8 cellular contexts compared by ENCODE assay signal in the genomic region with DNA sequence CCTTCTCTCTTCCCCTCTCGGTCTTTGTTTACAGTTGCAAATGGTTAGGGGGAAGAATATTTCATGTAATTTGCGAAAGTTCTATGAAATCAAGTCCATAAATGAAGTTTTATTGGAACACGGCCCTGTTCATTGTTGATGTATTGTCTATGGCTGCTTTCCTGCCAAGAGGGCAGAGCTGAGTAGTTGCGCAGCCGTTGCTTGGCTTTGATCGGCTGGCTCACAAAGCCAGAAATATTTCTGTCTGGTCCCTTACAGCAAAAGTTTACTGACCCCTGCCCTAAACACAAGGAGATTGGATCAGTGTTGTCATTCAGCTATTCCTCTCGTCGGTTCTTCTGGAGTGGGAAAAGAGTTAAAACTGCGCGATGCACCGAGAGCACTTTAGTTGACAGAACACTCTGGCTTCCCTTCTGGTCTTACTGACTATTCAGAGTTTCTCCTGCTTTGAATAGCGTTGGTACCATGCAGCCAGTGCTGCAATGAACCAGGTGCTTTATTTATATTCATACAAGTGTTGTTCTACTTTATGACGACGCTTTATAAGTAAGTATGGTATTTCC. TPM values are rescaled to one million over a fixed set of nuclear protein-coding genes. Genes with fewer than 3 reads are reported as not detected.
DNase-seq lines count a peak whose midpoint lies in the region; ATAC-seq and TF ChIP-seq lines count a peak whose summit lies in the region.

No MANE protein-coding gene starts in this region.

- no peaks in the 10 kb centered on the region for H3K27me3 ChIP-seq in H7 (ENCODE audit: control insufficient read depth, insufficient read depth, low read length)
- H3K27me3 ChIP-seq in MG63: no peaks in the 10 kb centered on the region
- no peaks in the 10 kb centered on the region for H3K27me3 ChIP-seq in gastroesophageal sphincter
- peaks cover 5% of the 10 kb centered on the region for H3K27me3 ChIP-seq in neutrophil

- peaks cover 8% of the 10 kb centered on the region for H3K36me3 Mint-ChIP-seq in activated CD4-positive, alpha-beta T cell treated with anti-CD3 and anti-CD28 coated beads for 36 hours (ENCODE audit: low read depth)
- H3K36me3 Mint-ChIP-seq in activated T-helper 1 cell treated with anti-CD3 and anti-CD28 coated beads, Interleukin-12 subunit alpha, Interleukin-12 subunit beta, Interleukin-2, Interleukin-4 antibody, amounts not matched to agents 30 ng/mL and 10 ng/mL and 1 ng/mL, durations not matched to agents 14 hours and 24 hours and 36 hours (ENCODE audit: low read depth): peaks cover 11% of the 10 kb centered on the region

- no peaks in the 10 kb centered on the region for H3K9me3 ChIP-seq in MG63
- no peaks in the 10 kb centered on the region for H3K9me3 ChIP-seq in gastroesophageal sphincter
- no peaks in the 10 kb centered on the region for H3K9me3 ChIP-seq in neutrophil

- POLR2A ChIA-PET in activated CD4-positive, alpha-beta T cell treated with anti-CD3 and anti-CD28 coated beads for 36 hours (lab: Charles Lee): no interaction called here

- intact Hi-C loops in activated CD4-positive, alpha-beta T cell treated with anti-CD3 and anti-CD28 coated beads for 36 hours (cut with DNase I, micrococcal nuclease): loop anchor here (2.0 to 10.0 kb wide), 5 partner anchors 24 to 1032 kb away; a partner anchor contains a TSS
- intact Hi-C loops in activated T-helper 1 cell treated with anti-CD3 and anti-CD28 coated beads, Interleukin-12 subunit alpha, Interleukin-12 subunit beta, Interleukin-2, Interleukin-4 antibody, amounts not matched to agents 30 ng/mL and 10 ng/mL and 1 ng/mL, durations not matched to agents 14 hours and 24 hours and 36 hours (cut with micrococcal nuclease): loop anchor here (5.0 to 10.0 kb wide), 4 partner anchors 400 to 1788 kb away; a partner anchor contains a TSS

- H3K27ac Mint-ChIP-seq in activated CD4-positive, alpha-beta T cell treated with anti-CD3 and anti-CD28 coated beads for 36 hours: peak overlapping the region; percentile 90
- peak overlapping the region; percentile 95 for H3K27ac Mint-ChIP-seq in activated T-helper 1 cell treated with anti-CD3 and anti-CD28 coated beads, Interleukin-12 subunit alpha, Interleukin-12 subunit beta, Interleukin-2, Interleukin-4 antibody, amounts not matched to agents 30 ng/mL and 10 ng/mL and 1 ng/mL, durations not matched to agents 14 hours and 24 hours and 36 hours

- peak; percentile 33 for ATAC-seq in activated CD4-positive, alpha-beta T cell treated with anti-CD3 and anti-CD28 coated beads for 36 hours
- ATAC-seq in gastroesophageal sphincter: peak; percentile 56

- H3K4me1 Mint-ChIP-seq in activated CD4-positive, alpha-beta T cell treated with anti-CD3 and anti-CD28 coated beads for 36 hours: peaks cover 41% of the 10 kb centered on the region
- H3K4me1 Mint-ChIP-seq in activated T-helper 1 cell treated with anti-CD3 and anti-CD28 coated beads, Interleukin-12 subunit alpha, Interleukin-12 subunit beta, Interleukin-2, Interleukin-4 antibody, amounts not matched to agents 30 ng/mL and 10 ng/mL and 1 ng/mL, durations not matched to agents 14 hours and 24 hours and 36 hours (ENCODE audit: low read depth): peaks cover 23% of the 10 kb centered on the region

- CTCF ChIA-PET in activated CD4-positive, alpha-beta T cell treated with anti-CD3 and anti-CD28 coated beads for 36 hours (lab: Charles Lee): no interaction called here

- WGBS in gastroesophageal sphincter (ENCODE audit: low coverage in 1 of 2), 2 donors: 2 to 12% methylated on average over 10 to 13 of the region's 14 CpGs

- H3K4me3 Mint-ChIP-seq in activated CD4-positive, alpha-beta T cell treated with anti-CD3 and anti-CD28 coated beads for 36 hours: peak overlapping the region; percentile 94
- peak overlapping the region; percentile 96 for H3K4me3 Mint-ChIP-seq in activated T-helper 1 cell treated with anti-CD3 and anti-CD28 coated beads, Interleukin-12 subunit alpha, Interleukin-12 subunit beta, Interleukin-2, Interleukin-4 antibody, amounts not matched to agents 30 ng/mL and 10 ng/mL and 1 ng/mL, durations not matched to agents 14 hours and 24 hours and 36 hours

- TF ChIP-seq POLR2A in gastroesophageal sphincter (IDR thresholded peaks at IDR 0.05): no peak

- H3K36me3 ChIP-seq in H7 (replicated peaks; ENCODE audit: control insufficient read depth, insufficient read depth, low read length) (no peaks in the 10 kb centered on the region), MG63 (no peaks in the 10 kb centered on the region; the same call in 1 of the 2 replicates), gastroesophageal sphincter (no peaks in the 10 kb centered on the region), neutrophil (no peaks in the 10 kb centered on the region)

- TF ChIP-seq CTCF in gastroesophageal sphincter (IDR thresholded peaks at IDR 0.05) (no peak), neutrophil (IDR thresholded peaks at IDR 0.05) (no peak)

- H3K4me3 ChIP-seq in H7 (ENCODE audit: insufficient read depth, low read depth, low read length) (peak overlapping the region; percentile 99), MG63 (peak overlapping the region; percentile 93), gastroesophageal sphincter (peak overlapping the region; percentile 73 to 79), neutrophil (ENCODE audit: low read depth in 1 of 2, low read length in 1 of 2) (peak overlapping the region; percentile 67 to 84)

- H3K9me3 Mint-ChIP-seq in activated CD4-positive, alpha-beta T cell treated with anti-CD3 and anti-CD28 coated beads for 36 hours (ENCODE audit: low read depth): peaks cover 4% of the 10 kb centered on the region
- H3K9me3 Mint-ChIP-seq in activated T-helper 1 cell treated with anti-CD3 and anti-CD28 coated beads, Interleukin-12 subunit alpha, Interleukin-12 subunit beta, Interleukin-2, Interleukin-4 antibody, amounts not matched to agents 30 ng/mL and 10 ng/mL and 1 ng/mL, durations not matched to agents 14 hours and 24 hours and 36 hours: no peaks in the 10 kb centered on the region

- peak; percentile 34 for DNase-seq in activated CD4-positive, alpha-beta T cell treated with anti-CD3 and anti-CD28 coated beads for 36 hours
- no peak for DNase-seq in activated CD4-positive, alpha-beta T cell treated with anti-CD3 and anti-CD28 coated beads, Interleukin-2, amount 50 U/mL, for 48 hours
- DNase-seq in H7: no peak
- peak; percentile 34 for DNase-seq in MG63
- DNase-seq in activated T-helper 1 cell treated with anti-CD3 and anti-CD28 coated beads, Interleukin-12 subunit alpha, Interleukin-12 subunit beta, Interleukin-2, Interleukin-4 antibody, amounts not matched to agents 30 ng/mL and 10 ng/mL and 1 ng/mL, durations not matched to agents 14 hours and 24 hours and 36 hours (ENCODE audit: low spot score): peak; percentile 11
- no peak for DNase-seq in NK-92 treated with Interleukin-12 subunit alpha and Interleukin-12 subunit beta, amount 100 ng/mL, for 24 hours (lab: John Stamatoyannopoulos, UW)

- H3K4me1 ChIP-seq in gastroesophageal sphincter (peaks cover 0 to 59% (median 12%) of the 10 kb centered on the region in 3 donors), neutrophil (ENCODE audit: control insufficient read depth in 1 of 2, insufficient read depth in 1 of 2, low read depth in 1 of 2, low read length in 1 of 2) (peaks cover 16 to 18% of the 10 kb centered on the region in 2 experiments)

- no peaks in the 10 kb centered on the region for H3K27me3 Mint-ChIP-seq in activated CD4-positive, alpha-beta T cell treated with anti-CD3 and anti-CD28 coated beads for 36 hours
- H3K27me3 Mint-ChIP-seq in activated T-helper 1 cell treated with anti-CD3 and anti-CD28 coated beads, Interleukin-12 subunit alpha, Interleukin-12 subunit beta, Interleukin-2, Interleukin-4 antibody, amounts not matched to agents 30 ng/mL and 10 ng/mL and 1 ng/mL, durations not matched to agents 14 hours and 24 hours and 36 hours (ENCODE audit: insufficient read depth): no peaks in the 10 kb centered on the region

- TF ChIP-seq EP300 in gastroesophageal sphincter (IDR thresholded peaks at IDR 0.05): no peak

- peak overlapping the region; percentile 87 to 98 (median 95) for H3K27ac ChIP-seq in gastroesophageal sphincter
- H3K27ac ChIP-seq in neutrophil: peak overlapping the region; percentile 73

RNA-seq across cellular contexts. Expression of a gene that starts 0.8 kb away (rescaled TPM):
- total RNA-seq in activated CD4-positive, alpha-beta T cell treated with anti-CD3 and anti-CD28 coated beads for 36 hours: 10 to 100 TPM; 12.7 to 13.5 TPM
- 15.0 and 17.0 TPM in 2 replicates for total RNA-seq in H7 (2014; rRNA removed; shearing (Covaris generic))
- 10.0 and 11.2 TPM in 2 replicates for total RNA-seq in MG63 (2014; rRNA removed; shearing (Covaris generic); ENCODE audit: low replicate concordance)
- 19.5 and 20.0 TPM in 2 replicates for total RNA-seq in activated T-helper 1 cell treated with anti-CD3 and anti-CD28 coated beads, Interleukin-12 subunit alpha, Interleukin-12 subunit beta, Interleukin-2, Interleukin-4 antibody, amounts not matched to agents 30 ng/mL and 10 ng/mL and 1 ng/mL, durations not matched to agents 14 hours and 24 hours and 36 hours
- total RNA-seq in gastroesophageal sphincter: 10 to 100 TPM; 13.8 to 28.2 (median 18.4) TPM

Comparison
In these comparisons a context has a peak if more than half of its experiments do, and no peak if none do; other contexts are left out.
1. DNase-seq: peak in activated CD4-positive, alpha-beta T cell treated with anti-CD3 and anti-CD28 coated beads for 36 hours (single experiment), MG63 (single experiment) and activated T-helper 1 cell treated with anti-CD3 and anti-CD28 coated beads, Interleukin-12 subunit alpha, Interleukin-12 subunit beta, Interleukin-2, Interleukin-4 antibody, amounts not matched to agents 30 ng/mL and 10 ng/mL and 1 ng/mL, durations not matched to agents 14 hours and 24 hours and 36 hours (single experiment); none in activated CD4-positive, alpha-beta T cell treated with anti-CD3 and anti-CD28 coated beads, Interleukin-2, amount 50 U/mL, for 48 hours (0 of 2), H7 (single experiment) and NK-92 treated with Interleukin-12 subunit alpha and Interleukin-12 subunit beta, amount 100 ng/mL, for 24 hours (single experiment).
2. Peak in every context shown above with its lines, with median percentiles within 50 percentile points of each other: H3K4me3 ChIP-seq.